8 cellular contexts compared by ENCODE assay signal in genomic region chr16:2683041-2683440, GRCh38. TPM values are rescaled to one million over a fixed set of nuclear protein-coding genes. Genes with fewer than 3 reads are reported as not detected.
DNase-seq lines count a peak whose midpoint lies in the region; ATAC-seq and TF ChIP-seq lines count a peak whose summit lies in the region.
"Not testable (repeated sequence)": the region's sequence is repeated elsewhere in the genome, so short reads cannot be mapped to it uniquely, and the experiment has no call there.

No MANE protein-coding gene starts in this region.

- not testable (repeated sequence) for DNase-seq in GM12864 (ENCODE audit: low read depth); activated T-cell treated with anti-CD3 and anti-CD28 coated beads, Interleukin-2, amount 50 U/mL, for 4 hours; psoas muscle
- peak; percentile 8 for DNase-seq in PC-3
- DNase-seq in choroid plexus epithelial cell (ENCODE audit: low read depth): peak; percentile 20
- peak; percentile 27 to 29 for DNase-seq in lung microvascular endothelial cell (ENCODE audit: low read depth in 2 of 2)

- CTCF ChIA-PET in PC-3 (lab: Charles Lee): not testable (repeated sequence)

- H3K4me1 Mint-ChIP-seq in activated T-cell treated with anti-CD3 and anti-CD28 coated beads, Interleukin-2, amount 50 U/mL, for 4 hours (ENCODE audit: low read depth): peaks cover 31% of the 10 kb centered on the region

- POLR2A ChIA-PET in PC-3 (lab: Charles Lee; ENCODE audit: unreplicated experiment): not testable (repeated sequence)

- not testable (repeated sequence) for TF ChIP-seq CTCF in GM12864 (IDR thresholded peaks at IDR 0.05; ENCODE audit: low read depth, low read length, missing control alignments); PC-3 (conservative IDR thresholded peaks at IDR 0.05; ENCODE audit: low read depth, low read length); choroid plexus epithelial cell (conservative IDR thresholded peaks at IDR 0.05; ENCODE audit: low read depth, low read length); gastroesophageal sphincter (IDR thresholded peaks at IDR 0.05); psoas muscle (IDR thresholded peaks at IDR 0.05)

- peak overlapping the region; percentile 44; the same call in 1 of the 2 replicates for H3K27ac ChIP-seq in PC-3 (ENCODE audit: low read length)
- peak overlapping the region in 3 of 4 donors; percentile 86 to 94 (median 87) for H3K27ac ChIP-seq in gastroesophageal sphincter
- H3K27ac ChIP-seq in psoas muscle: peak overlapping the region; percentile 92
- H3K27ac ChIP-seq in urinary bladder (ENCODE audit: low read depth): not testable (repeated sequence)

- intact Hi-C loops in PC-3 (cut with micrococcal nuclease): loop anchor here (5.0 kb wide), 1 partner anchor 39 kb away; the partner anchor contains the start of gene PRSS27
- intact Hi-C loops in psoas muscle (cut with DNase I): not testable (repeated sequence)

- not testable (repeated sequence) for TF ChIP-seq POLR2A in gastroesophageal sphincter (IDR thresholded peaks at IDR 0.05)

- not testable (repeated sequence) for H3K36me3 Mint-ChIP-seq in activated T-cell treated with anti-CD3 and anti-CD28 coated beads, Interleukin-2, amount 50 U/mL, for 4 hours (ENCODE audit: insufficient read depth)

- not testable (repeated sequence) for H3K9me3 ChIP-seq in PC-3 (ENCODE audit: low read length); gastroesophageal sphincter; psoas muscle

- H4K20me1 ChIP-seq in PC-3 (ENCODE audit: low read length): not testable (repeated sequence)

- H3K9ac ChIP-seq in PC-3 (ENCODE audit: low read length): peak overlapping the region; percentile 98

- not testable (repeated sequence) for H3K9me3 Mint-ChIP-seq in activated T-cell treated with anti-CD3 and anti-CD28 coated beads, Interleukin-2, amount 50 U/mL, for 4 hours

- H3K36me3 ChIP-seq in PC-3 (ENCODE audit: low read depth, low read length); gastroesophageal sphincter; psoas muscle (ENCODE audit: insufficient read depth in 1 of 2, low read depth in 1 of 2); urinary bladder (ENCODE audit: insufficient read depth): not testable (repeated sequence)

- peak; percentile 1; the same call in 1 of the 2 replicates for ATAC-seq in PC-3
- ATAC-seq in activated T-cell treated with anti-CD3 and anti-CD28 coated beads, Interleukin-2, amount 50 U/mL, for 4 hours: peak in 1 of 2 donors; percentile 12
- ATAC-seq in gastroesophageal sphincter, psoas muscle: not testable (repeated sequence)

- not testable (repeated sequence) for H3K9me2 ChIP-seq in PC-3 (replicated peaks; ENCODE audit: low read length)

- H3K4me1 ChIP-seq in PC-3 (ENCODE audit: insufficient read depth, low read length): peaks cover 22% of the 10 kb centered on the region
- H3K4me1 ChIP-seq in gastroesophageal sphincter: peaks cover 0 to 40% (median 7%) of the 10 kb centered on the region in 3 donors
- H3K4me1 ChIP-seq in psoas muscle; urinary bladder (ENCODE audit: insufficient read depth): not testable (repeated sequence)

- not testable (repeated sequence) for H3K27me3 ChIP-seq in PC-3 (ENCODE audit: low read length); gastroesophageal sphincter; psoas muscle (ENCODE audit: insufficient read depth in 3 of 3, low read length in 2 of 3)

- TF ChIP-seq EP300 in gastroesophageal sphincter (IDR thresholded peaks at IDR 0.05): not testable (repeated sequence)

- H3K4me3 ChIP-seq in GM12864 (ENCODE audit: low read depth, low read length) (peak overlapping the region; percentile 99), PC-3 (ENCODE audit: low read length) (peak overlapping the region; percentile 99), choroid plexus epithelial cell (ENCODE audit: low read depth, low read length) (peak overlapping the region; percentile 97), gastroesophageal sphincter (peak overlapping the region; percentile 89 to 94), psoas muscle (peak overlapping the region; percentile 90), urinary bladder (ENCODE audit: low read depth, low read length) (peak overlapping the region; percentile 97)

- peaks cover 52% of the 10 kb centered on the region for H3K79me2 ChIP-seq in PC-3 (ENCODE audit: low read length)

- not testable (repeated sequence) for H3K27me3 Mint-ChIP-seq in activated T-cell treated with anti-CD3 and anti-CD28 coated beads, Interleukin-2, amount 50 U/mL, for 4 hours (ENCODE audit: low read depth)

- BruUV-seq in PC-3 (replicated peaks; lab: Mats Ljungman, UMichigan): not testable (repeated sequence)

- WGBS in gastroesophageal sphincter (ENCODE audit: low coverage in 1 of 2), 2 donors: 10 to 11% methylated on average over 9 to 12 of the region's 13 CpGs
- WGBS in psoas muscle, 3 donors: 8 to 9% (median 8%) methylated on average over 13 of the region's 13 CpGs
- WGBS in urinary bladder: 6% methylated on average over 13 of the region's 13 CpGs

- H3F3A ChIP-seq in PC-3 (ENCODE audit: low read length, unreplicated experiment): not testable (repeated sequence)

- H3K4me2 ChIP-seq in PC-3 (ENCODE audit: low read length): peak overlapping the region; percentile 95

- H3K4me3 Mint-ChIP-seq in activated T-cell treated with anti-CD3 and anti-CD28 coated beads, Interleukin-2, amount 50 U/mL, for 4 hours: peak overlapping the region; percentile 94

- H2AFZ ChIP-seq in PC-3 (ENCODE audit: low read length): not testable (repeated sequence)

RNA-seq across cellular contexts. Expression of gene KCTD5, which starts 0.7 kb away (rescaled TPM):
- total RNA-seq in PC-3 (2014; rRNA removed): 52.2 and 62.1 TPM in 2 replicates
- total RNA-seq in activated T-cell treated with anti-CD3 and anti-CD28 coated beads, Interleukin-2, amount 50 U/mL, for 4 hours: 10 to 100 TPM; 38.7 to 56.1 (median 42.0) TPM
- 10 to 100 TPM; 15.1 to 31.1 (median 19.5) TPM for total RNA-seq in gastroesophageal sphincter
- total RNA-seq in lung microvascular endothelial cell: 13.3 and 17.5 TPM in 2 replicates
- total RNA-seq in psoas muscle: 10 to 100 TPM in 3 of 4 donors, 1 to 10 TPM in 1; 9.1 to 18.0 (median 16.7) TPM
- polyA plus RNA-seq in psoas muscle: 10 to 100 TPM; 10.8 to 65.8 (median 24.1) TPM
- 13.7 TPM for total RNA-seq in urinary bladder
- polyA plus RNA-seq in urinary bladder: 18.4 TPM

RNA-seq across cellular contexts. Expression of gene PRSS27, which starts 37.0 kb away (rescaled TPM):
- 1.2 TPM in 1 of 2 replicates, not detected in the other for total RNA-seq in PC-3 (2014; rRNA removed)
- 1 to 10 TPM in 1 of 3 donors, under 1 TPM in 2; 0.76 to 1.2 (median 0.84) TPM for total RNA-seq in activated T-cell treated with anti-CD3 and anti-CD28 coated beads, Interleukin-2, amount 50 U/mL, for 4 hours
- total RNA-seq in gastroesophageal sphincter: 10 to 100 TPM in 1 of 4 donors, 1 to 10 TPM in 2, under 1 TPM in 1; 0.67 to 10.3 (median 2.4) TPM
- under 0.01 and 0.20 TPM in 2 replicates for total RNA-seq in lung microvascular endothelial cell
- under 1 TPM in 2 of 4 donors, not detected in 2; 0.22 to 0.34 TPM for total RNA-seq in psoas muscle
- under 1 TPM; 0.07 to 0.20 (median 0.08) TPM for polyA plus RNA-seq in psoas muscle
- 0.85 TPM for total RNA-seq in urinary bladder
- 2.5 TPM for polyA plus RNA-seq in urinary bladder
